9 cellular contexts compared by ENCODE assay signal in genomic region chr4:175560628-175561027, GRCh38.
DNase-seq lines count a peak whose midpoint lies in the region; ATAC-seq, FAIRE-seq and TF ChIP-seq lines count a peak whose summit lies in the region.
"Had no signal": no experiment of that assay in that cellular context is flagged by ENCODE, and none has a peak within 500 bp of the region (broad histone marks: within the 10 kb centered on the region; RNA-seq: fewer than 3 reads in every experiment).

No MANE protein-coding gene starts in this region.

- no peaks in the 10 kb centered on the region for H4K20me1 ChIP-seq in HepG2 (ENCODE audit: insufficient read depth, low read length)

- intact Hi-C loops in HepG2 (cut with micrococcal nuclease; ENCODE audit: unreplicated experiment): no loop called here
- intact Hi-C loops in CD14-positive monocyte (cut with micrococcal nuclease): no loop called here
- intact Hi-C loops in sigmoid colon (cut with DNase I): loop anchor here (5.0 kb wide), 1 partner anchor 782 kb away; no protein-coding TSS in a partner anchor

- no peak overlapping the region for H3K9ac ChIP-seq in HepG2 (ENCODE audit: insufficient read depth, low read depth, low read length)

- BruUV-seq in HepG2 (replicated peaks; lab: Mats Ljungman, UMichigan): no TSS peak

- H3K36me3 ChIP-seq in HepG2 (replicated peaks in 1 of 2; ENCODE audit: control insufficient read depth in 1 of 2, insufficient read depth in 2 of 2, low read length in 2 of 2) (no peaks in the 10 kb centered on the region), Peyer's patch (no peaks in the 10 kb centered on the region), sigmoid colon (no peaks in the 10 kb centered on the region)
- H3K36me3 ChIP-seq: thyroid gland had no signal

- no peak overlapping the region for H3K4me2 ChIP-seq in HepG2 (ENCODE audit: low read depth, low read length)

- H3K9me3 ChIP-seq in HepG2 (ENCODE audit: low read length) (no peaks in the 10 kb centered on the region), Peyer's patch (no peaks in the 10 kb centered on the region), sigmoid colon (no peaks in the 10 kb centered on the region)
- H3K9me3 ChIP-seq: thyroid gland had no signal

- TF ChIP-seq POLR2A in HepG2 (IDR thresholded peaks at IDR 0.05; ENCODE audit: insufficient read depth in 1 of 2, low read depth in 2 of 2, low read length in 2 of 2) (no peak), Peyer's patch (IDR thresholded peaks at IDR 0.05) (no peak), sigmoid colon (IDR thresholded peaks at IDR 0.05) (no peak)

- H2AFZ ChIP-seq in HepG2 (ENCODE audit: low read length): no peak overlapping the region

- H3K4me3 Mint-ChIP-seq in WTC11: no peak overlapping the region
- no peak overlapping the region for H3K4me3 Mint-ChIP-seq in CD14-positive monocyte

- H3K27me3 Mint-ChIP-seq in WTC11 (ENCODE audit: low read depth) (no peaks in the 10 kb centered on the region), CD14-positive monocyte (ENCODE audit: low read depth in 3 of 3) (peaks cover 0 to 2% (median 1%) of the 10 kb centered on the region in 3 donors)

- no peaks in the 10 kb centered on the region for H3K36me3 Mint-ChIP-seq in WTC11
- no peaks in the 10 kb centered on the region for H3K36me3 Mint-ChIP-seq in CD14-positive monocyte

- peaks cover 21% of the 10 kb centered on the region for H3K4me1 Mint-ChIP-seq in WTC11
- H3K4me1 Mint-ChIP-seq in CD14-positive monocyte: no peaks in the 10 kb centered on the region

- no peaks in the 10 kb centered on the region for H3K79me2 ChIP-seq in HepG2 (ENCODE audit: insufficient read depth, low read length)

- H3K27ac ChIP-seq in HepG2 (ENCODE audit: extremely low read length, insufficient read depth, low read length) (no peak overlapping the region), Peyer's patch (no peak overlapping the region), sigmoid colon (no peak overlapping the region)
- H3K27ac ChIP-seq: thyroid gland had no signal

- 0% methylated on average over 1 of the region's 1 CpG for WGBS in HepG2 (ENCODE audit: low lambda C conversion rate)
- WGBS in sigmoid colon, 2 donors: 22 to 41% methylated on average over 1 of the region's 1 CpG

- FAIRE-seq in HepG2 (lab: Jason Lieb, UNC): no peak

- TF ChIP-seq EP300 in HepG2 (IDR thresholded peaks at IDR 0.05; ENCODE audit: low read depth in 2 of 2, low read length in 2 of 2): no peak
- TF ChIP-seq EP300 in HepG2 (CRISPR knock-in tag; IDR thresholded peaks at IDR 0.05; ENCODE audit: borderline replicate concordance): no peak
- TF ChIP-seq EP300 in sigmoid colon (IDR thresholded peaks at IDR 0.05): no peak

- no peaks in the 10 kb centered on the region for H3K9me3 Mint-ChIP-seq in WTC11
- peaks cover 0 to 4% (median 0%) of the 10 kb centered on the region in 7 donors for H3K9me3 Mint-ChIP-seq in CD14-positive monocyte

- TF ChIP-seq RAD21 in HepG2 (CRISPR knock-in tag; IDR thresholded peaks at IDR 0.05): no peak

- in situ Hi-C loops in HepG2 (cut with HindIII; ENCODE audit: extremely low pct_ligation_motif_present, low pct_unique_long_range_greater_than_20kb): no loop called here

- H3K27me3 ChIP-seq in HepG2 (ENCODE audit: control insufficient read depth in 1 of 2, insufficient read depth in 2 of 2, low read length in 2 of 2): no peaks in the 10 kb centered on the region; a peak in 1 of 5 replicates
- no peaks in the 10 kb centered on the region for H3K27me3 ChIP-seq in Peyer's patch
- no peaks in the 10 kb centered on the region for H3K27me3 ChIP-seq in sigmoid colon
- H3K27me3 ChIP-seq: thyroid gland had no signal

- H3K4me3 ChIP-seq in HepG2 (replicated peaks in 1 of 3; ENCODE audit: insufficient read depth in 1 of 3, low read depth in 2 of 3, low read length in 3 of 3) (no peak overlapping the region), Peyer's patch (no peak overlapping the region), sigmoid colon (no peak overlapping the region)
- H3K4me3 ChIP-seq: thyroid gland had no signal

- no peak for ATAC-seq in WTC11
- ATAC-seq in HepG2: no peak

- POLR2A ChIA-PET in WTC11 (lab: Charles Lee) (no interaction called here), HepG2 (lab: Yijun Ruan, JAX) (no interaction called here)

- H3K4me1 ChIP-seq in HepG2 (ENCODE audit: insufficient read depth, low read length) (no peaks in the 10 kb centered on the region), Peyer's patch (no peaks in the 10 kb centered on the region), sigmoid colon (no peaks in the 10 kb centered on the region)
- H3K4me1 ChIP-seq: thyroid gland had no signal

- DNase-seq in DMS153 treated with DMSO at 0.1 percent for 48 hours (lab: John Stamatoyannopoulos, UW; ENCODE audit: unreplicated experiment) (peak; percentile 32), NAMALWA (ENCODE audit: low spot score) (peak; percentile 77), WTC11 (ENCODE audit: low spot score) (no peak), HepG2 (ENCODE audit: low spot score) (no peak), CD14-positive monocyte (ENCODE audit: low spot score) (no peak), Peyer's patch (no peak), sigmoid colon (no peak)
- no peak for DNase-seq in activated T-cell treated with anti-CD3 and anti-CD28 coated beads, Interleukin-2, amount 50 U/mL, for 1 hour
- DNase-seq: thyroid gland had no signal

- no peak overlapping the region for H3K27ac Mint-ChIP-seq in WTC11
- H3K27ac Mint-ChIP-seq in CD14-positive monocyte: no peak overlapping the region

- TF ChIP-seq CTCF in WTC11 (IDR thresholded peaks at IDR 0.05): no peak
- no peak for TF ChIP-seq CTCF in HepG2 (CRISPR knock-in tag; IDR thresholded peaks at IDR 0.05)
- no peak for TF ChIP-seq CTCF in CD14-positive monocyte (IDR thresholded peaks at IDR 0.05)
- peak in 3 of 6 experiments; percentile 9 to 12 (median 10) for TF ChIP-seq CTCF in Peyer's patch (IDR thresholded peaks at IDR 0.05)
- peak in 1 of 4 experiments; percentile 5 for TF ChIP-seq CTCF in sigmoid colon (IDR thresholded peaks at IDR 0.05)

- CTCF ChIA-PET in WTC11 (lab: Charles Lee): no interaction called here
- CTCF ChIA-PET in HepG2 (lab: Yijun Ruan, JAX; ENCODE audit: low intra/inter-chr PET ratio, low total read pairs): no interaction called here

TF ChIP-seq in WTC11, 78 proteins besides CTCF, POLR2A, EP300 and RAD21:
- TF ChIP-seq, protein P1, sequence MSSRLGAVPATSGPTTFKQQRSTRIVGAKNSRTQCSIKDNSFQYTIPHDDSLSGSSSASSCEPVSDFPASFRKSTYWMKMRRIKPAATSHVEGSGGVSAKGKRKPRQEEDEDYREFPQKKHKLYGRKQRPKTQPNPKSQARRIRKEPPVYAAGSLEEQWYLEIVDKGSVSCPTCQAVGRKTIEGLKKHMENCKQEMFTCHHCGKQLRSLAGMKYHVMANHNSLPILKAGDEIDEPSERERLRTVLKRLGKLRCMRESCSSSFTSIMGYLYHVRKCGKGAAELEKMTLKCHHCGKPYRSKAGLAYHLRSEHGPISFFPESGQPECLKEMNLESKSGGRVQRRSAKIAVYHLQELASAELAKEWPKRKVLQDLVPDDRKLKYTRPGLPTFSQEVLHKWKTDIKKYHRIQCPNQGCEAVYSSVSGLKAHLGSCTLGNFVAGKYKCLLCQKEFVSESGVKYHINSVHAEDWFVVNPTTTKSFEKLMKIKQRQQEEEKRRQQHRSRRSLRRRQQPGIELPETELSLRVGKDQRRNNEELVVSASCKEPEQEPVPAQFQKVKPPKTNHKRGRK (CRISPR knock-in tag; IDR thresholded peaks at IDR 0.05; ENCODE audit: borderline replicate concordance): 0 out of 2 replicates have a peak, but pooled peaks have one; percentile 11
- TF ChIP-seq GABPB1 (CRISPR knock-in tag; IDR thresholded peaks at IDR 0.05): no peak

TF ChIP-seq in HepG2, 621 proteins besides CTCF, POLR2A, EP300 and RAD21:
- TF ChIP-seq NFIC (IDR thresholded peaks at IDR 0.05; ENCODE audit: low read length): no peak
- no peak for TF ChIP-seq ZNF616 (CRISPR knock-in tag; IDR thresholded peaks at IDR 0.05; ENCODE audit: low read depth)
- TF ChIP-seq STAG1 (CRISPR knock-in tag; IDR thresholded peaks at IDR 0.05): peak; percentile 28

Comparison
In these comparisons a context has a peak if more than half of its experiments do, and no peak if none do; other contexts are left out.
1. DNase-seq: peak in DMS153 treated with DMSO at 0.1 percent for 48 hours (single experiment) and NAMALWA (single experiment); none in WTC11 (single experiment), HepG2 (single experiment), CD14-positive monocyte (single experiment), Peyer's patch (0 of 3), activated T-cell treated with anti-CD3 and anti-CD28 coated beads, Interleukin-2, amount 50 U/mL, for 1 hour (single experiment) and sigmoid colon (single experiment).